In the genomic region with DNA sequence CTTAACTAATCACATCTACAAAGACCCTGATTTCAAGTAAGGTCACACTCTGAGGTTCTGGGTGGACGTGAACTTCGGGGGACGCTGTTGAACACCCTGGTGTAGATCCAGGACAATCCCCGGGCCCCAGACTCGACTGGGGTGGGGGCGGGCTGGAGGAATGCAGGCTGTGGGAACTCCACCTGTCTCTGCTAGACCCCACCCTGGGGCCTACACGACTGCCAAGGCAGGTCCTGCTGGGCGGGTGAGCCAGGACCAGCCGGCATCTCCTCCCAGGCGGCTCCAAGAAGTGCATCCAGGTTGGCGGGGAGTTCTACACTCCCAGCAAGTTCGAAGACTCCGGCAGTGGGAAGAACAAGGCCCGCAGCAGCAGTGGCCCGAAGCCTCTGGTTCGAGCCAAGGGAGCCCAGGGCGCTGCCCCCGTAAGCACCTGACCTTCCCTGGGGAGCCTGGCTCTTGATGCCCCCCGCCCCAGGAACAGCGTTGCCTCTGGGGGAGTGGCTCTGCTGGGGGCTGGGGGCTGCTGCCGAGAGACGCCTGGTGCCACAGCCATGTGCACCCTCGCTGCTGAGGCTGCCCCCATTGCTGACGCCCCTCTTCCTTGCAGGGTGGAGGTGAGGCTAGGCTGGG, we compare ENCODE assay signal across 23 cellular contexts. TPM values are rescaled to one million over a fixed set of nuclear protein-coding genes. Genes with fewer than 3 reads are reported as not detected.
DNase-seq lines count a peak whose midpoint lies in the region; ATAC-seq, FAIRE-seq and TF ChIP-seq lines count a peak whose summit lies in the region.
"Had no signal": no experiment of that assay in that cellular context is flagged by ENCODE, and none has a peak within 500 bp of the region (broad histone marks: within the 10 kb centered on the region; RNA-seq: fewer than 3 reads in every experiment).

No MANE protein-coding gene starts in this region.

- CTCF ChIA-PET in K562 (lab: Yijun Ruan, JAX; ENCODE audit: low intra/inter-chr PET ratio) = no interaction called here

- peaks cover 12% of the 10 kb centered on the region for H3K27me3 Mint-ChIP-seq in stimulated activated naive CD8-positive, alpha-beta T cell treated with anti-CD3 and anti-CD28 coated beads, Interleukin-15, amount 100 ng/mL, for 72 hours
- H3K27me3 Mint-ChIP-seq: CD4-positive, CD25-positive, alpha-beta regulatory T cell had no signal

- no peak overlapping the region for H3K4me3 Mint-ChIP-seq in stimulated activated naive CD8-positive, alpha-beta T cell treated with anti-CD3 and anti-CD28 coated beads, Interleukin-15, amount 100 ng/mL, for 72 hours
- H3K4me3 Mint-ChIP-seq: CD8-positive, alpha-beta T cell; GM23338; H9; HFFc6 had no signal

- in situ Hi-C loops in K562 (cut with MboI) = loop anchor here (25.0 kb wide), 1 partner anchor 127 kb away; no protein-coding TSS in a partner anchor

- no peak overlapping the region for H2AFZ ChIP-seq in K562 (ENCODE audit: low read depth, low read length)
- H2AFZ ChIP-seq: GM23338 had no signal

- POLR2A ChIA-PET in K562 (lab: Yijun Ruan, JAX) = no interaction called here

- TF ChIP-seq POLR2A in K562 (conservative IDR thresholded peaks at IDR 0.05) = no peak

- TF ChIP-seq RAD21 in K562 (CRISPR knock-in tag; conservative IDR thresholded peaks at IDR 0.05 in 1 of 2, IDR thresholded peaks at IDR 0.05 in 1 of 2) = no peak

- TF ChIP-seq EP300 in K562 (IDR thresholded peaks at IDR 0.05; ENCODE audit: low read length) = no peak

- 81% methylated on average over 24 of the region's 24 CpGs for WGBS in right cardiac atrium
- 2% methylated on average over 22 of the region's 24 CpGs for WGBS in K562 (ENCODE audit: insufficient coverage, low coverage, missing lambda C conversion rate)

- FAIRE-seq in K562 (lab: Jason Lieb, UNC) = no peak
- FAIRE-seq in kidney (lab: Jason Lieb, UNC) = no peak
- FAIRE-seq: G401.6, GM12892 had no signal

- intact Hi-C loops in right cardiac atrium (cut with DNase I) = no loop called here
- intact Hi-C loops in Right ventricle myocardium superior (cut with DNase I) = no loop called here
- intact Hi-C loops in K562 (cut with micrococcal nuclease) = no loop called here
- intact Hi-C loops in kidney (cut with DNase I) = no loop called here

- H3K4me3 ChIP-seq in right cardiac atrium (ENCODE audit: low read length) = no peak overlapping the region
- H3K4me3 ChIP-seq in K562 = no peak overlapping the region
- H3K4me3 ChIP-seq in kidney (ENCODE audit: low read length in 2 of 2) = no peak overlapping the region
- H3K4me3 ChIP-seq: GM23338 had no signal

- H3K9ac ChIP-seq in K562 (ENCODE audit: insufficient read depth in 1 of 2, low read depth in 2 of 2, low read length in 2 of 2) = no peak overlapping the region
- H3K9ac ChIP-seq in kidney (ENCODE audit: low read length in 2 of 2) = no peak overlapping the region

- no TSS peak for BruUV-seq in K562 (replicated peaks; lab: Mats Ljungman, UMichigan)

- H3K4me1 ChIP-seq in right cardiac atrium (ENCODE audit: control insufficient read depth, insufficient read depth, low read length) (no peaks in the 10 kb centered on the region), K562 (replicated peaks in 1 of 2; ENCODE audit: control insufficient read depth in 2 of 2, insufficient read depth in 2 of 2, low read length in 2 of 2) (peaks cover 0 to 64% of the 10 kb centered on the region in 2 experiments; a peak in 3 of 5 replicates), kidney (ENCODE audit: control insufficient read depth in 1 of 2, insufficient read depth in 1 of 2, low read depth in 1 of 2, low read length in 2 of 2) (no peaks in the 10 kb centered on the region)
- H3K4me1 ChIP-seq: Caco-2 had no signal

- H3K79me2 ChIP-seq in K562 (ENCODE audit: control insufficient read depth, insufficient read depth, low read length) = no peaks in the 10 kb centered on the region

- H3K27ac ChIP-seq in right cardiac atrium (ENCODE audit: low read length) = no peak overlapping the region
- H3K27ac ChIP-seq in K562 (ENCODE audit: extremely low read depth, low read depth, low read length) = no peak overlapping the region
- no peak overlapping the region for H3K27ac ChIP-seq in kidney (ENCODE audit: low read depth in 2 of 2, low read length in 2 of 2)
- H3K27ac ChIP-seq: C4-2B had no signal

- H3K9me1 ChIP-seq in K562 (ENCODE audit: control insufficient read depth, insufficient read depth, low read length) = peaks cover 3% of the 10 kb centered on the region

- H3K9me3 ChIP-seq in right cardiac atrium (ENCODE audit: control insufficient read depth, low read length) (no peaks in the 10 kb centered on the region), K562 (replicated peaks; ENCODE audit: control insufficient read depth, insufficient read depth, low read depth, low read length) (no peaks in the 10 kb centered on the region), kidney (ENCODE audit: control insufficient read depth in 1 of 2, low read length in 2 of 2) (no peaks in the 10 kb centered on the region)
- H3K9me3 ChIP-seq: Caco-2 had no signal

- ATAC-seq in right cardiac atrium (no peak), Right ventricle myocardium superior (ENCODE audit: poor library complexity) (no peak), K562 (peak; percentile 3; the same call in 1 of the 3 replicates), GM19395 (IDR thresholded peaks at IDR 0.05; ENCODE audit: unreplicated experiment) (no peak)
- no peak for ATAC-seq in stimulated activated naive CD8-positive, alpha-beta T cell treated with anti-CD3 and anti-CD28 coated beads, Interleukin-15, amount 100 ng/mL, for 72 hours
- ATAC-seq: CD8-positive, alpha-beta T cell; GM23338; HCT116 had no signal

- peaks cover 24% of the 10 kb centered on the region for H3K4me1 Mint-ChIP-seq in stimulated activated naive CD8-positive, alpha-beta T cell treated with anti-CD3 and anti-CD28 coated beads, Interleukin-15, amount 100 ng/mL, for 72 hours
- H3K4me1 Mint-ChIP-seq: GM23338 had no signal

- no peak overlapping the region for H3K27ac Mint-ChIP-seq in stimulated activated naive CD8-positive, alpha-beta T cell treated with anti-CD3 and anti-CD28 coated beads, Interleukin-15, amount 100 ng/mL, for 72 hours
- H3K27ac Mint-ChIP-seq: CD4-positive, CD25-positive, alpha-beta regulatory T cell; CD8-positive, alpha-beta T cell; GM23338; HFFc6 had no signal

- peaks cover 24% of the 10 kb centered on the region for H4K20me1 ChIP-seq in K562 (replicated peaks; ENCODE audit: control insufficient read depth, insufficient read depth, low read length)

- TF ChIP-seq CTCF in K562 (IDR thresholded peaks at IDR 0.05 in 2 of 3, conservative IDR thresholded peaks at IDR 0.05 in 1 of 3; ENCODE audit: insufficient read depth in 2 of 3, low read depth in 1 of 3, low read length in 3 of 3) (no peak), kidney (IDR thresholded peaks at IDR 0.05; ENCODE audit: borderline replicate concordance, extremely low read depth, insufficient read depth) (no peak)

- no peaks in the 10 kb centered on the region for H3K27me3 ChIP-seq in right cardiac atrium (ENCODE audit: control insufficient read depth, insufficient read depth)
- H3K27me3 ChIP-seq in K562 (ENCODE audit: control insufficient read depth in 2 of 2, insufficient read depth in 2 of 2, low read length in 2 of 2) = peaks cover 24 to 84% of the 10 kb centered on the region in 2 experiments; a peak in 4 of 5 replicates

- peak in 2 of 3 donors; percentile 36 to 52 for DNase-seq in right cardiac atrium
- DNase-seq in Right ventricle myocardium superior = no peak
- DNase-seq in K562 (ENCODE audit: extremely low read depth in 1 of 4, low spot score in 3 of 4) = no peak
- peak; percentile 56 for DNase-seq in kidney
- no peak for DNase-seq in midbrain (lab: John Stamatoyannopoulos, UW)
- DNase-seq in stimulated activated naive CD8-positive, alpha-beta T cell treated with anti-CD3 and anti-CD28 coated beads, Interleukin-15, amount 100 ng/mL, for 72 hours = no peak
- DNase-seq: Caco-2; CD4-positive, CD25-positive, alpha-beta regulatory T cell; CD8-positive, alpha-beta T cell; DMS153; DND-41; H9; HFFc6 had no signal

- H3K36me3 ChIP-seq in K562 (ENCODE audit: control insufficient read depth, insufficient read depth, low read length) (no peaks in the 10 kb centered on the region), kidney (ENCODE audit: control insufficient read depth in 1 of 2, insufficient read depth in 2 of 2, low read length in 2 of 2) (no peaks in the 10 kb centered on the region)

- no peak overlapping the region for H3K4me2 ChIP-seq in K562 (ENCODE audit: insufficient read depth, low read length)
- H3K4me2 ChIP-seq: GM23338 had no signal

- H3K9me3 Mint-ChIP-seq in stimulated activated naive CD8-positive, alpha-beta T cell treated with anti-CD3 and anti-CD28 coated beads, Interleukin-15, amount 100 ng/mL, for 72 hours = no peaks in the 10 kb centered on the region
- H3K9me3 Mint-ChIP-seq: CD4-positive, CD25-positive, alpha-beta regulatory T cell; CD8-positive, alpha-beta T cell; GM23338; H9; HFFc6 had no signal

RNA-seq across cellular contexts. Expression of gene AIRE, which starts 3.8 kb away (rescaled TPM):
- total RNA-seq in right cardiac atrium = under 1 TPM in 3 of 4 donors, not detected in 1; 0.11 to 0.14 (median 0.14) TPM
- 0.05 TPM for polyA plus RNA-seq in right cardiac atrium
- total RNA-seq in Right ventricle myocardium superior = not detected
- total RNA-seq in K562 (2011; cell fraction: chromatin; rRNA removed; ENCODE audit: low replicate concordance) = 0.18 TPM in 1 of 2 replicates, not detected in the other
- not detected in 2 replicates for total RNA-seq in K562 (2011; cell fraction: nucleolus; rRNA removed)
- not detected in 2 replicates for total RNA-seq in K562 (2011; cell fraction: nucleoplasm; rRNA removed)
- total RNA-seq in K562 (2014; rRNA removed) = not detected in 2 replicates
- total RNA-seq in K562 (2014; rRNA removed; fragmentation: Illumina TruSeq; extraction: Trizol) = not detected in 2 replicates
- not detected in 2 replicates for total RNA-seq in K562 (2015; rRNA removed; fragmentation: Illumina TruSeq; extraction: Trizol)
- total RNA-seq in K562 (2021) = not detected in 2 replicates
- not detected in 2 replicates for polyA plus RNA-seq in K562 (2011; rRNA removed)
- polyA plus RNA-seq in K562 (2011; cell fraction: cytosol; rRNA removed) = not detected in 2 replicates
- not detected in 2 replicates for polyA plus RNA-seq in K562 (2011; cell fraction: nucleus; rRNA removed)
- 0.01 TPM in 1 of 2 replicates, not detected in the other for polyA plus RNA-seq in K562 (2012)
- not detected in 2 replicates for polyA plus RNA-seq in K562 (2014; fragmentation: Illumina TruSeq; extraction: Trizol)
- polyA plus RNA-seq in K562 (2014; fragmentation: Nextera tagmentation; extraction: Ambion mirVana) = under 1 TPM in 1 of 2 experiments, not detected in 1; 0.01 TPM
- polyA plus RNA-seq in K562 (2014; rRNA removed) = not detected in 2 replicates
- not detected in 2 replicates for polyA minus RNA-seq in K562 (2011; rRNA and poly(A)+ RNA removed)
- not detected in 2 replicates for polyA minus RNA-seq in K562 (2011; cell fraction: cytosol; rRNA and poly(A)+ RNA removed)
- polyA minus RNA-seq in K562 (2011; cell fraction: nucleus; rRNA and poly(A)+ RNA removed) = not detected in 2 replicates
- total RNA-seq in kidney = 0.25 TPM
- polyA plus RNA-seq in kidney (ENCODE audit: insufficient read depth, low read depth, low replicate concordance) = 0.09 TPM
- total RNA-seq: A172; A673; Caco-2; CD8-positive, alpha-beta T cell; H4 had no signal
- polyA plus RNA-seq: GM23338 had no signal

RNA-seq across cellular contexts. Expression of gene PFKL, which starts 10.4 kb away (rescaled TPM):
- total RNA-seq in right cardiac atrium (10 to 100 TPM; 43.2 to 54.9 (median 49.6) TPM), Right ventricle myocardium superior (42.7 TPM), K562 (2014; rRNA removed) (86.9 and 98.3 TPM in 2 replicates), K562 (2014; rRNA removed; fragmentation: Illumina TruSeq; extraction: Trizol) (13.8 and 22.2 TPM in 2 replicates), K562 (2015; rRNA removed; fragmentation: Illumina TruSeq; extraction: Trizol) (45.6 and 45.8 TPM in 2 replicates), K562 (2021) (108 and 124 TPM in 2 replicates), kidney (197 TPM)
- polyA plus RNA-seq in right cardiac atrium (42.8 TPM), K562 (2011; rRNA removed) (50.0 and 84.1 TPM in 2 replicates), K562 (2014; fragmentation: Illumina TruSeq; extraction: Trizol) (37.6 and 65.2 TPM in 2 replicates), K562 (2014; fragmentation: Nextera tagmentation; extraction: Ambion mirVana) (1 to 10 TPM; 1.1 to 3.9 TPM), K562 (2014; rRNA removed) (83.0 and 83.1 TPM in 2 replicates), kidney (ENCODE audit: insufficient read depth, low read depth, low replicate concordance) (155 TPM)
- 83.4 and 274 TPM in 2 replicates for total RNA-seq in K562 (2011; cell fraction: chromatin; rRNA removed; ENCODE audit: low replicate concordance)
- 193 and 201 TPM in 2 replicates for total RNA-seq in K562 (2011; cell fraction: nucleolus; rRNA removed)
- 97.9 and 105 TPM in 2 replicates for total RNA-seq in K562 (2011; cell fraction: nucleoplasm; rRNA removed)
- polyA plus RNA-seq in K562 (2011; cell fraction: cytosol; rRNA removed) = 68.5 and 125 TPM in 2 replicates
- 244 and 346 TPM in 2 replicates for polyA plus RNA-seq in K562 (2011; cell fraction: nucleus; rRNA removed)
- 106 and 149 TPM in 2 replicates for polyA plus RNA-seq in K562 (2012)
- polyA minus RNA-seq in K562 (2011; rRNA and poly(A)+ RNA removed) = 29.0 and 37.5 TPM in 2 replicates
- polyA minus RNA-seq in K562 (2011; cell fraction: cytosol; rRNA and poly(A)+ RNA removed) = 63.7 and 76.3 TPM in 2 replicates
- polyA minus RNA-seq in K562 (2011; cell fraction: nucleus; rRNA and poly(A)+ RNA removed) = 42.3 and 49.5 TPM in 2 replicates

RNA-seq across cellular contexts. Expression of gene DNMT3L, which starts 27.8 kb away (rescaled TPM):
- total RNA-seq in right cardiac atrium (not detected), Right ventricle myocardium superior (not detected), K562 (2014; rRNA removed) (0.12 TPM in 1 of 2 replicates, not detected in the other), K562 (2014; rRNA removed; fragmentation: Illumina TruSeq; extraction: Trizol) (not detected in 2 replicates), K562 (2015; rRNA removed; fragmentation: Illumina TruSeq; extraction: Trizol) (not detected in 2 replicates), K562 (2021) (not detected in 2 replicates), kidney (not detected)
- polyA plus RNA-seq in right cardiac atrium (not detected), K562 (2011; rRNA removed) (0.09 TPM in 1 of 2 replicates, not detected in the other), K562 (2014; fragmentation: Illumina TruSeq; extraction: Trizol) (not detected in 2 replicates), K562 (2014; fragmentation: Nextera tagmentation; extraction: Ambion mirVana) (not detected), K562 (2014; rRNA removed) (0.08 TPM in 1 of 2 replicates, not detected in the other), kidney (ENCODE audit: insufficient read depth, low read depth, low replicate concordance) (0.47 TPM)
- total RNA-seq in K562 (2011; cell fraction: chromatin; rRNA removed; ENCODE audit: low replicate concordance) = not detected in 2 replicates
- total RNA-seq in K562 (2011; cell fraction: nucleolus; rRNA removed) = not detected in 2 replicates
- total RNA-seq in K562 (2011; cell fraction: nucleoplasm; rRNA removed) = not detected in 2 replicates
- polyA plus RNA-seq in K562 (2011; cell fraction: cytosol; rRNA removed) = not detected in 2 replicates
- 0.40 TPM in 1 of 2 replicates, not detected in the other for polyA plus RNA-seq in K562 (2011; cell fraction: nucleus; rRNA removed)
- polyA plus RNA-seq in K562 (2012) = not detected in 2 replicates
- not detected in 2 replicates for polyA minus RNA-seq in K562 (2011; rRNA and poly(A)+ RNA removed)
- not detected in 2 replicates for polyA minus RNA-seq in K562 (2011; cell fraction: cytosol; rRNA and poly(A)+ RNA removed)
- polyA minus RNA-seq in K562 (2011; cell fraction: nucleus; rRNA and poly(A)+ RNA removed) = not detected in 2 replicates
- total RNA-seq: A172; A673; CD4-positive, CD25-positive, alpha-beta regulatory T cell; CD8-positive, alpha-beta T cell; GM23338; H4; HFFc6 had no signal
- polyA plus RNA-seq: BJ; CD4-positive, CD25-positive, alpha-beta regulatory T cell had no signal

RNA-seq across cellular contexts. Expression of gene ICOSLG, which starts 48.8 kb away (rescaled TPM):
- total RNA-seq in right cardiac atrium (1 to 10 TPM in 2 of 4 donors, under 1 TPM in 2; 0.60 to 4.6 (median 1.7) TPM), Right ventricle myocardium superior (4.3 TPM), K562 (2014; rRNA removed) (0.18 and 0.24 TPM in 2 replicates), K562 (2014; rRNA removed; fragmentation: Illumina TruSeq; extraction: Trizol) (0.07 TPM in 1 of 2 replicates, not detected in the other), K562 (2015; rRNA removed; fragmentation: Illumina TruSeq; extraction: Trizol) (0.07 and 0.19 TPM in 2 replicates), K562 (2021) (0.34 and 0.62 TPM in 2 replicates), kidney (10.2 TPM)
- polyA plus RNA-seq in right cardiac atrium (0.57 TPM), K562 (2011; rRNA removed) (1.4 and 2.8 TPM in 2 replicates), K562 (2014; fragmentation: Illumina TruSeq; extraction: Trizol) (0.15 and 0.39 TPM in 2 replicates), K562 (2014; fragmentation: Nextera tagmentation; extraction: Ambion mirVana) (under 1 TPM; 0.01 TPM), K562 (2014; rRNA removed) (0.15 and 0.23 TPM in 2 replicates), kidney (ENCODE audit: insufficient read depth, low read depth, low replicate concordance) (3.0 TPM)
- total RNA-seq in K562 (2011; cell fraction: chromatin; rRNA removed; ENCODE audit: low replicate concordance) = 3.5 and 9.0 TPM in 2 replicates
- total RNA-seq in K562 (2011; cell fraction: nucleolus; rRNA removed) = 2.5 and 7.2 TPM in 2 replicates
- total RNA-seq in K562 (2011; cell fraction: nucleoplasm; rRNA removed) = 2.3 and 3.1 TPM in 2 replicates
- 1.0 and 1.1 TPM in 2 replicates for polyA plus RNA-seq in K562 (2011; cell fraction: cytosol; rRNA removed)
- polyA plus RNA-seq in K562 (2011; cell fraction: nucleus; rRNA removed) = 3.8 and 5.3 TPM in 2 replicates
- 2.4 and 4.3 TPM in 2 replicates for polyA plus RNA-seq in K562 (2012)
- polyA minus RNA-seq in K562 (2011; rRNA and poly(A)+ RNA removed) = 1.1 and 2.7 TPM in 2 replicates
- polyA minus RNA-seq in K562 (2011; cell fraction: cytosol; rRNA and poly(A)+ RNA removed) = 1.6 and 2.2 TPM in 2 replicates
- polyA minus RNA-seq in K562 (2011; cell fraction: nucleus; rRNA and poly(A)+ RNA removed) = 1.1 and 2.2 TPM in 2 replicates

RNA-seq across cellular contexts. Expression of gene CFAP410, which starts 49.7 kb away (rescaled TPM):
- total RNA-seq in right cardiac atrium (10 to 100 TPM; 13.2 to 19.8 (median 17.6) TPM), Right ventricle myocardium superior (13.9 TPM), K562 (2014; rRNA removed) (12.6 and 17.3 TPM in 2 replicates), K562 (2014; rRNA removed; fragmentation: Illumina TruSeq; extraction: Trizol) (0.35 and 0.55 TPM in 2 replicates), K562 (2015; rRNA removed; fragmentation: Illumina TruSeq; extraction: Trizol) (2.6 and 2.7 TPM in 2 replicates), K562 (2021) (7.6 and 8.3 TPM in 2 replicates), kidney (23.3 TPM)
- polyA plus RNA-seq in right cardiac atrium (16.8 TPM), K562 (2011; rRNA removed) (2.3 and 5.5 TPM in 2 replicates), K562 (2014; fragmentation: Illumina TruSeq; extraction: Trizol) (0.52 and 2.1 TPM in 2 replicates), K562 (2014; fragmentation: Nextera tagmentation; extraction: Ambion mirVana) (under 1 TPM; 0.07 to 0.18 TPM), K562 (2014; rRNA removed) (6.5 and 8.1 TPM in 2 replicates), kidney (ENCODE audit: insufficient read depth, low read depth, low replicate concordance) (45.3 TPM)
- total RNA-seq in K562 (2011; cell fraction: chromatin; rRNA removed; ENCODE audit: low replicate concordance) = 10.0 and 50.7 TPM in 2 replicates
- total RNA-seq in K562 (2011; cell fraction: nucleolus; rRNA removed) = 29.3 and 41.0 TPM in 2 replicates
- total RNA-seq in K562 (2011; cell fraction: nucleoplasm; rRNA removed) = 13.9 and 21.2 TPM in 2 replicates
- 5.7 and 16.5 TPM in 2 replicates for polyA plus RNA-seq in K562 (2011; cell fraction: cytosol; rRNA removed)
- 37.7 and 66.6 TPM in 2 replicates for polyA plus RNA-seq in K562 (2011; cell fraction: nucleus; rRNA removed)
- polyA plus RNA-seq in K562 (2012) = 6.3 and 16.5 TPM in 2 replicates
- 0.57 and 0.91 TPM in 2 replicates for polyA minus RNA-seq in K562 (2011; rRNA and poly(A)+ RNA removed)
- 2.2 and 2.5 TPM in 2 replicates for polyA minus RNA-seq in K562 (2011; cell fraction: cytosol; rRNA and poly(A)+ RNA removed)
- 9.4 and 10.2 TPM in 2 replicates for polyA minus RNA-seq in K562 (2011; cell fraction: nucleus; rRNA and poly(A)+ RNA removed)

Comparison
In these comparisons a context has a peak if more than half of its experiments do, and no peak if none do; other contexts are left out.
1. DNase-seq: peak in right cardiac atrium (2 of 3) and kidney (single experiment); none in Right ventricle myocardium superior (single experiment), K562 (0 of 4), midbrain (single experiment) and stimulated activated naive CD8-positive, alpha-beta T cell treated with anti-CD3 and anti-CD28 coated beads, Interleukin-15, amount 100 ng/mL, for 72 hours (0 of 2).